23 cellular contexts compared by ENCODE assay signal in genomic region chr10:113320213-113320612, GRCh38.
"Had no signal": no experiment of that assay in that cellular context is flagged by ENCODE, and none has a peak within 500 bp of the region (broad histone marks: within the 10 kb centered on the region; RNA-seq: fewer than 3 reads in every experiment).

No MANE protein-coding gene starts in this region.

- H3K9me3 Mint-ChIP-seq: activated T-helper 17 cell treated with anti-CD3 and anti-CD28 coated beads, Interleukin-2, amount 50 U/mL, for 72 hours; nephron progenitor cell had no signal

- H3K27me3 ChIP-seq: adrenal gland, ascending aorta, brain microvascular endothelial cell, gastrocnemius medialis, right lobe of liver, stomach, transverse colon, uterus had no signal

- ATAC-seq: activated T-helper 17 cell treated with anti-CD3 and anti-CD28 coated beads, Interleukin-2, amount 50 U/mL, for 72 hours; effector memory CD8-positive, alpha-beta T cell; gastrocnemius medialis; stimulated activated memory B cell treated with anti-CD40 and anti-IgM and Interleukin-4, amounts not matched to agents 10 μg/mL and 1 μg/mL and 100 μg/mL, for 72 hours had no signal

- H3K27ac Mint-ChIP-seq: activated naive CD8-positive, alpha-beta T cell; activated T-cell treated with anti-CD3 and anti-CD28 coated beads, Interleukin-2, amount 50 U/mL, for 24 hours; activated T-helper 17 cell treated with anti-CD3 and anti-CD28 coated beads, Interleukin-2, amount 50 U/mL, for 72 hours; effector memory CD8-positive, alpha-beta T cell; memory B cell; nephron progenitor cell; stimulated activated memory B cell treated with anti-CD40 and anti-IgM and Interleukin-4, amounts not matched to agents 10 μg/mL and 1 μg/mL and 100 μg/mL, for 72 hours had no signal

- H3K4me3 ChIP-seq: adrenal gland, ascending aorta, esophagus muscularis mucosa, gastrocnemius medialis, right lobe of liver, skin epidermis, stomach, transverse colon, uterus had no signal

- H3K36me3 ChIP-seq: adrenal gland, ascending aorta, brain microvascular endothelial cell, esophagus muscularis mucosa, gastrocnemius medialis, right lobe of liver, stomach, transverse colon, uterus had no signal

- H3K4me1 ChIP-seq: ascending aorta, esophagus muscularis mucosa, gastrocnemius medialis, right lobe of liver, stomach, transverse colon, uterus had no signal

- H3K36me3 Mint-ChIP-seq: activated naive CD8-positive, alpha-beta T cell; memory B cell; stimulated activated memory B cell treated with anti-CD40 and anti-IgM and Interleukin-4, amounts not matched to agents 10 μg/mL and 1 μg/mL and 100 μg/mL, for 72 hours had no signal

- H3K4me3 Mint-ChIP-seq: activated naive CD8-positive, alpha-beta T cell; activated T-cell treated with anti-CD3 and anti-CD28 coated beads, Interleukin-2, amount 50 U/mL, for 24 hours; activated T-helper 17 cell treated with anti-CD3 and anti-CD28 coated beads, Interleukin-2, amount 50 U/mL, for 72 hours; central memory CD8-positive, alpha-beta T cell; effector memory CD8-positive, alpha-beta T cell; memory B cell; nephron progenitor cell; stimulated activated memory B cell treated with anti-CD40 and anti-IgM and Interleukin-4, amounts not matched to agents 10 μg/mL and 1 μg/mL and 100 μg/mL, for 72 hours had no signal

- H3K27me3 Mint-ChIP-seq: activated naive CD8-positive, alpha-beta T cell had no signal

- DNase-seq: activated CD4-positive, alpha-beta T cell treated with anti-CD3 and anti-CD28 coated beads for 1 hour; activated naive CD4-positive, alpha-beta T cell; activated T-cell treated with anti-CD3 and anti-CD28 coated beads, Interleukin-2, amount 50 U/mL, for 24 hours; brain microvascular endothelial cell; effector memory CD8-positive, alpha-beta T cell; gastrocnemius medialis; hippocampal formation; kidney glomerular epithelial cell; left ventricle myocardium superior; nephron progenitor cell; right lobe of liver; stomach; transverse colon; uterus had no signal

- H3K9me3 ChIP-seq: adrenal gland, ascending aorta, esophagus muscularis mucosa, gastrocnemius medialis, right lobe of liver, stomach, transverse colon, uterus had no signal

- H3K4me1 Mint-ChIP-seq: activated T-helper 17 cell treated with anti-CD3 and anti-CD28 coated beads, Interleukin-2, amount 50 U/mL, for 72 hours; central memory CD8-positive, alpha-beta T cell; memory B cell; stimulated activated memory B cell treated with anti-CD40 and anti-IgM and Interleukin-4, amounts not matched to agents 10 μg/mL and 1 μg/mL and 100 μg/mL, for 72 hours had no signal

- H3K27ac ChIP-seq: adrenal gland, ascending aorta, brain microvascular endothelial cell, esophagus muscularis mucosa, gastrocnemius medialis, right lobe of liver, stomach, transverse colon, uterus had no signal
